Comparison of ENCODE assay signal across 1 cellular context in genomic region chr12:85016423-85016822, GRCh38.
TF ChIP-seq lines count a peak whose summit lies in the region.

No MANE protein-coding gene starts in this region.

TF ChIP-seq in HepG2, 621 proteins besides CTCF, POLR2A, EP300 and RAD21 (continued from another document):
- TF ChIP-seq, protein P1, sequence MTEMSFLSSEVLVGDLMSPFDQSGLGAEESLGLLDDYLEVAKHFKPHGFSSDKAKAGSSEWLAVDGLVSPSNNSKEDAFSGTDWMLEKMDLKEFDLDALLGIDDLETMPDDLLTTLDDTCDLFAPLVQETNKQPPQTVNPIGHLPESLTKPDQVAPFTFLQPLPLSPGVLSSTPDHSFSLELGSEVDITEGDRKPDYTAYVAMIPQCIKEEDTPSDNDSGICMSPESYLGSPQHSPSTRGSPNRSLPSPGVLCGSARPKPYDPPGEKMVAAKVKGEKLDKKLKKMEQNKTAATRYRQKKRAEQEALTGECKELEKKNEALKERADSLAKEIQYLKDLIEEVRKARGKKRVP (CRISPR knock-in tag; IDR thresholded peaks at IDR 0.05), result peak in 1 of 2 experiments; percentile 68; a peak in 2 of 4 replicates
- TF ChIP-seq PCBP2 (optimal IDR thresholded peaks at IDR 0.05; ENCODE audit: low read depth, low read length, poor library complexity, severe bottlenecking) (no peak), FOSL2 (CRISPR knock-in tag; IDR thresholded peaks at IDR 0.05) (peak; percentile 89), SOX13 (IDR thresholded peaks at IDR 0.05) (no peak), SOX13 (CRISPR knock-in tag; conservative IDR thresholded peaks at IDR 0.05 in 1 of 2, IDR thresholded peaks at IDR 0.05 in 1 of 2) (peak in 1 of 2 experiments; percentile 35; a peak in 1 of 4 replicates), SOX5 (CRISPR knock-in tag; IDR thresholded peaks at IDR 0.05; ENCODE audit: borderline replicate concordance) (peak; percentile 34; the same call in 1 of the 2 replicates), CEBPB (IDR thresholded peaks at IDR 0.05; ENCODE audit: borderline replicate concordance, low read depth, low read length) (peak; percentile 62; the same call in 1 of the 2 replicates)
